Comparison of ENCODE assay signal across 14 cellular contexts in the genomic region with DNA sequence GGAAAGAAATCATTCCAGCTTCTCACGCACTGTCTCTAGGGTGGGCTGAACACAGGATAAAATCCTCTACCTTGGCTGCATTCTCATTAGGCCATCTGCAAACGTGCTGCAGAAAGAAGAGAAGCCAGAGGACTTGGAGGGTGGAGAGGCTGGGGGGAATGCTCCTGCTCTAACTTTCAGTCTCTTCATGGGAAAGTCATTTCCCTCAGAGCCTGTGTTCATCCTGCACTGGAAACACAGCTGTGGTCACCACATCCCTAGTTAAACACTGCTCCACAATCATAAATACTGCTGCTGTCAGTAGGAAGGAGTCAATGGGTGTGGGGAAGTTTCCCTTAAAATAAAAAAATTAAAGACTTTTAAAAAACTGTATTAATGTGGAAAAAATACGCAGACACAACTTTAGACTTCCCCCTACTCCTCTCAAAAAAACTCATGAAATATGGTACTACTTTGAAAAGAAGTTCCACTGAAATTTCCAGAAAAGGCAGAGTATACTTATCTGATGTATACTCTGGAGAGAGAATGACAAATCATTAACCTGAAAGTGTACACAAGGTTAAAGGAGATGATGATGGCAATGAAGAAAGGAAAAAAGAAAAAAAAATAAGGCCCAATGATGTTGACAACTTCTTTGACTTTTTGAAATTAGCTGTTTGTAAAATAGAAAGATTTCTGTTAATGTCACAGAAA. TPM values are rescaled to one million over a fixed set of nuclear protein-coding genes. Genes with fewer than 3 reads are reported as not detected.
DNase-seq lines count a peak whose midpoint lies in the region; ATAC-seq, FAIRE-seq and TF ChIP-seq lines count a peak whose summit lies in the region.
"Had no signal": no experiment of that assay in that cellular context is flagged by ENCODE, and none has a peak within 500 bp of the region (broad histone marks: within the 10 kb centered on the region; RNA-seq: fewer than 3 reads in every experiment).

No MANE protein-coding gene starts in this region.

- H3K36me3 Mint-ChIP-seq in HFFc6 (ENCODE audit: low read depth) (no peaks in the 10 kb centered on the region; the same call in 1 of the 2 replicates), nephron (ENCODE audit: low read depth) (peaks cover 32% of the 10 kb centered on the region)
- H3K36me3 Mint-ChIP-seq: natural killer cell had no signal

- H3K9me3 Mint-ChIP-seq in HFFc6: no peaks in the 10 kb centered on the region
- no peaks in the 10 kb centered on the region for H3K9me3 Mint-ChIP-seq in nephron
- H3K9me3 Mint-ChIP-seq: activated T-helper 2 cell treated with anti-CD3 and anti-CD28 coated beads, Interferon-gamma antibody, Interleukin-2, Interleukin-4, amounts not matched to agents 10 μg/mL and 5 μg/mL and 100 μg/mL, durations not matched to agents 14 hours and 24 hours and 36 hours; natural killer cell had no signal

- no peak overlapping the region for H3K23ac ChIP-seq in H1 (ENCODE audit: insufficient read length)

- TF ChIP-seq CTCF in AG04450 (IDR thresholded peaks at IDR 0.05; ENCODE audit: low read depth, low read length) (no peak), HFFc6 (IDR thresholded peaks at IDR 0.05) (no peak), H1 (IDR thresholded peaks at IDR 0.05; ENCODE audit: control extremely low read depth in 1 of 3, insufficient read depth in 1 of 3, low read depth in 1 of 3, low read length in 3 of 3) (no peak), nephron (IDR thresholded peaks at IDR 0.05; ENCODE audit: unreplicated experiment in 3 of 3) (no peak)

- peaks cover 0 to 64% of the 10 kb centered on the region in 2 experiments; a peak in 2 of 4 replicates for H3K79me2 ChIP-seq in H1 (ENCODE audit: control insufficient read depth in 1 of 2, insufficient read depth in 2 of 2, low read length in 2 of 2)

- no peak overlapping the region for H3K14ac ChIP-seq in H1 (ENCODE audit: insufficient read length)

- no peaks in the 10 kb centered on the region; a peak in 3 of 8 replicates for H3K36me3 ChIP-seq in H1 (ENCODE audit: control insufficient read depth in 2 of 4, insufficient read depth in 4 of 4, low read length in 3 of 4)

- H4K91ac ChIP-seq in H1 (replicated peaks; ENCODE audit: insufficient read length, low read length): no peak overlapping the region

- H4K20me1 ChIP-seq in H1 (replicated peaks in 1 of 2; ENCODE audit: control insufficient read depth in 1 of 2, insufficient read depth in 2 of 2, low read length in 2 of 2): no peaks in the 10 kb centered on the region

- WGBS in H1 (ENCODE audit: extremely low coverage in 1 of 2, insufficient coverage in 1 of 2, insufficient read length in 1 of 2, insufficient replicate concordance in 2 of 2, low coverage in 1 of 2, low lambda C conversion rate in 2 of 2, missing lambda C conversion rate in 1 of 2), 2 experiments: 98% methylated on average over 3 of the region's 3 CpGs; no CpG with 5 or more reads in 1 of the 2 experiments

- no peak overlapping the region for H3K56ac ChIP-seq in H1 (replicated peaks; ENCODE audit: insufficient read length, low read depth, low read length)

- H2BK20ac ChIP-seq in H1 (ENCODE audit: low read length): no peak overlapping the region

- no peak overlapping the region for H2BK12ac ChIP-seq in H1 (ENCODE audit: low read depth, low read length)

- no peak overlapping the region for H4K5ac ChIP-seq in H1 (ENCODE audit: insufficient read length, low read depth, low read length)

- no peak overlapping the region for H4K8ac ChIP-seq in H1 (ENCODE audit: extremely low read depth, insufficient read depth, low read length)

- H3K4me1 Mint-ChIP-seq in HFFc6 (ENCODE audit: low read depth) (peaks cover 64% of the 10 kb centered on the region), nephron (peaks cover 63% of the 10 kb centered on the region)
- H3K4me1 Mint-ChIP-seq: natural killer cell had no signal

- no peak overlapping the region for H3K18ac ChIP-seq in H1 (ENCODE audit: extremely low read depth, low read length)

- H2AK5ac ChIP-seq in H1 (ENCODE audit: low read depth, low read length): no peak overlapping the region

- no peak for TF ChIP-seq EP300 in H1 (IDR thresholded peaks at IDR 0.05; ENCODE audit: borderline replicate concordance in 1 of 2, low read depth in 2 of 2, low read length in 2 of 2)

- no peak overlapping the region for H2BK15ac ChIP-seq in H1 (ENCODE audit: low read length)

- no peaks in the 10 kb centered on the region for H3K23me2 ChIP-seq in H1 (ENCODE audit: low read depth, low read length)

- TF ChIP-seq POLR2A in H1 (IDR thresholded peaks at IDR 0.05; ENCODE audit: control extremely low read depth in 1 of 2, low read depth in 2 of 2, low read length in 2 of 2): no peak

- H3K4me1 ChIP-seq in H1 (replicated peaks in 1 of 4; ENCODE audit: control insufficient read depth in 3 of 4, insufficient read depth in 4 of 4, low read length in 3 of 4): peaks cover 0 to 5% (median 3%) of the 10 kb centered on the region in 4 experiments; a peak in 5 of 7 replicates

- no peak overlapping the region for H2AFZ ChIP-seq in H1 (ENCODE audit: low read length)

- H3K27me3 Mint-ChIP-seq in HFFc6 (ENCODE audit: insufficient read depth) (peaks cover 2% of the 10 kb centered on the region; the same call in 1 of the 2 replicates), nephron (ENCODE audit: low read depth) (no peaks in the 10 kb centered on the region)

- H3K27me3 ChIP-seq in AG04450 (ENCODE audit: control insufficient read depth, insufficient read depth, low read length) (no peaks in the 10 kb centered on the region), H1 (replicated peaks in 1 of 4; ENCODE audit: control insufficient read depth in 3 of 4, extremely low read depth in 1 of 4, insufficient read depth in 3 of 4, low read length in 3 of 4) (no peaks in the 10 kb centered on the region)

- no peak overlapping the region for H3K4me2 ChIP-seq in H1 (ENCODE audit: insufficient read depth in 1 of 2, low read depth in 2 of 2, low read length in 2 of 2)

- no peak overlapping the region for H3K9ac ChIP-seq in H1 (replicated peaks in 1 of 4; ENCODE audit: extremely low read depth in 1 of 4, low read depth in 3 of 4, low read length in 3 of 4)

- FAIRE-seq in H1 (lab: Jason Lieb, UNC): no peak

- ATAC-seq in GM21717 (IDR thresholded peaks at IDR 0.05; ENCODE audit: unreplicated experiment) (no peak), HG02623 (IDR thresholded peaks at IDR 0.05; ENCODE audit: unreplicated experiment) (no peak)
- ATAC-seq in activated CD4-positive, CD25-positive, alpha-beta regulatory T cell treated with anti-CD3 and anti-CD28 coated beads, Interleukin-2, amount 50 U/mL, for 24 hours: no peak

- H3K9me3 ChIP-seq in AG04450 (ENCODE audit: control insufficient read depth, insufficient read depth, low read length) (no peaks in the 10 kb centered on the region), H1 (ENCODE audit: insufficient read depth in 2 of 2, low read depth in 1 of 2, low read length in 1 of 2) (no peaks in the 10 kb centered on the region)

- POLR2A ChIA-PET in AG04450 (lab: Yijun Ruan, JAX): interaction anchor here (0.9 kb wide), 1 partner anchor 10 kb away, joined by 3 read pairs; no protein-coding TSS in a partner anchor
- POLR2A ChIA-PET in H1 (lab: Charles Lee; ENCODE audit: partially characterized antibody): interaction anchor here (0.7 kb wide), 2 partner anchors 11 to 33 kb away, joined by 3 read pairs; no protein-coding TSS in a partner anchor

- TF ChIP-seq RAD21 in H1 (IDR thresholded peaks at IDR 0.05 in 1 of 2, conservative IDR thresholded peaks at IDR 0.05 in 1 of 2; ENCODE audit: low read depth in 2 of 2, low read length in 2 of 2): no peak

- H3K79me1 ChIP-seq in H1 (ENCODE audit: low read depth, low read length): no peaks in the 10 kb centered on the region

- H3K4me3 Mint-ChIP-seq in HFFc6: no peak overlapping the region
- H3K4me3 Mint-ChIP-seq in nephron: peak overlapping the region in 1 of 3 experiments; percentile 32
- H3K4me3 Mint-ChIP-seq: natural killer cell had no signal

- H2BK120ac ChIP-seq in H1 (replicated peaks; ENCODE audit: low read depth, low read length): no peak overlapping the region

- H3K4ac ChIP-seq in H1 (replicated peaks; ENCODE audit: insufficient read length, low read depth, low read length): no peak overlapping the region

- H3K27ac Mint-ChIP-seq in HFFc6 (peak overlapping the region; percentile 73), nephron (peak overlapping the region; percentile 91 to 93 (median 93))
- H3K27ac Mint-ChIP-seq: activated T-helper 2 cell treated with anti-CD3 and anti-CD28 coated beads, Interferon-gamma antibody, Interleukin-2, Interleukin-4, amounts not matched to agents 10 μg/mL and 5 μg/mL and 100 μg/mL, durations not matched to agents 14 hours and 24 hours and 36 hours; natural killer cell had no signal

- peak overlapping the region; percentile 68; the same call in 1 of the 2 replicates for H2BK5ac ChIP-seq in H1 (ENCODE audit: low read depth, low read length)

- no peak overlapping the region for H3K4me3 ChIP-seq in AG04450 (ENCODE audit: low read depth, low read length)
- H3K4me3 ChIP-seq in H1 (ENCODE audit: extremely low read depth in 1 of 4, insufficient read depth in 2 of 4, low read depth in 3 of 4, low read length in 4 of 4): no peak overlapping the region

- H3K27ac ChIP-seq in AG04450 (ENCODE audit: low read depth, low read length) (peak overlapping the region; percentile 50), H1 (ENCODE audit: low read depth, low read length) (no peak overlapping the region)

- DNase-seq in AG04450 (ENCODE audit: low read depth, low spot score): no peak
- DNase-seq in HFFc6: no peak
- no peak for DNase-seq in H1 (ENCODE audit: low read depth in 1 of 2, low spot score in 2 of 2)
- no peak for DNase-seq in T1000 (lab: John Stamatoyannopoulos, UW)
- DNase-seq: AML-193; natural killer cell; NCI-H2171; stimulated activated CD8-positive, alpha-beta memory T cell treated with anti-CD3 and anti-CD28 coated beads, Interleukin-4, amount 100 ng/mL, for 48 hours; T-helper 1 cell had no signal

- CTCF ChIA-PET in AG04450 (lab: Charles Lee) (interaction anchor here (0.9 to 1.7 kb wide), 2 partner anchors 33 to 64 kb away, joined by 3 to 5 read pairs; no protein-coding TSS in a partner anchor), H1 (lab: Charles Lee; ENCODE audit: partially characterized antibody) (interaction anchor here (1.1 kb wide), 1 partner anchor 90 kb away, joined by 3 read pairs; no protein-coding TSS in a partner anchor)

RNA-seq across cellular contexts. Expression of a gene that starts 46.8 kb away (rescaled TPM):
- polyA plus RNA-seq in AG04450 (2011; rRNA removed): 19.4 and 20.1 TPM in 2 replicates
- polyA minus RNA-seq in AG04450 (2011; rRNA and poly(A)+ RNA removed): 22.8 and 30.2 TPM in 2 replicates
- 10 to 100 TPM; 14.4 to 18.9 (median 16.7) TPM for total RNA-seq in HFFc6 (2021; fragmentation: NEBNext Ultra II Directional; extraction: Animal tissue kit (Norgen Biotek cat#: 25700))
- total RNA-seq in H1 (2021; fragmentation: NEBNext Ultra II Directional; extraction: Animal tissue kit (Norgen Biotek cat#: 25700)): 38.0 and 43.0 TPM in 2 replicates
- polyA plus RNA-seq in H1 (2011; rRNA removed): 9.6 and 14.8 TPM in 2 replicates
- polyA plus RNA-seq in H1 (2011; cell fraction: cytosol; rRNA removed): 11.6 TPM
- 19.5 TPM for polyA plus RNA-seq in H1 (2011; cell fraction: nucleus; rRNA removed)
- 21.0 to 27.0 TPM (median 25.3 TPM) in 4 replicates for polyA plus RNA-seq in H1 (2012, experiment 1 of 2)
- polyA plus RNA-seq in H1 (2012, experiment 2 of 2): 3.3 TPM
- 31.3 TPM for polyA plus RNA-seq in H1 (2013, experiment 1 of 2)
- 33.8 TPM for polyA plus RNA-seq in H1 (2013, experiment 2 of 2)
- polyA minus RNA-seq in H1 (2011; rRNA and poly(A)+ RNA removed): 27.0 and 33.7 TPM in 2 replicates
- polyA minus RNA-seq in H1 (2011; cell fraction: cytosol; rRNA and poly(A)+ RNA removed): 30.0 TPM
- 66.1 TPM for polyA minus RNA-seq in H1 (2011; cell fraction: nucleus; rRNA and poly(A)+ RNA removed)
